ENCODE assay signal across 8 cellular contexts in the genomic region with DNA sequence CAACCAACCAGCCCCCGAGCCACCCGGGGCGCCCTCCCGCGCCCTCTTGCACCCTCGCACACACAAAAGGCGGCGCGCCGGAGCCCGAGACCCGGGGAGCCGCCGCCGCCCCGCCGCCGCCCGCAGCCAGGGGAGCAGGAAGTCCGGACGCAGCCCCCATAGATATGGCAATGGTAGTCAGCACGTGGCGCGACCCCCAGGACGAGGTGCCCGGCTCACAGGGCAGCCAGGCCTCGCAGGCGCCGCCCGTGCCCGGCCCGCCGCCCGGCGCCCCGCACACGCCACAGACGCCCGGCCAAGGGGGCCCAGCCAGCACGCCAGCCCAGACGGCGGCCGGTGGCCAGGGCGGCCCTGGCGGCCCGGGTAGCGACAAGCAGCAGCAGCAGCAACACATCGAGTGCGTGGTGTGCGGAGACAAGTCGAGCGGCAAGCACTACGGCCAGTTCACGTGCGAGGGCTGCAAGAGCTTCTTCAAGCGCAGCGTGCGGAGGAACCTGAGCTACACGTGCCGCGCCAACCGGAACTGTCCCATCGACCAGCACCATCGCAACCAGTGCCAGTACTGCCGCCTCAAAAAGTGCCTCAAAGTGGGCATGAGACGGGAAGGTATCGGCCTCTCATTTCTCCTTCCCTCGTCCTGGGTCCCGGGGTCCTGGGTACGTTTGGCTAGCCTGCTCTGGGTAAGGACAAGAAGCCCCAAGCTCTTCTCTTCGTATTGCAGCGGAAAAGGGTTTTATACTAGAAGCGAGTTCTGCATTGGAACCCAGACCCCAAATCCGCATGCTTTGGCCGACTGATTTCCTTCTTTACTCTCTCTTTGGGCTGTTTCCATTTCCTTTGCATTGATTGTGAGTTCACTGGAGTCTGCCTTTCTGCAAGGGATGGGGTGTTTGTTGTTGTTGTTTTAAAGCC. TPM values are rescaled to one million over a fixed set of nuclear protein-coding genes. Genes with fewer than 3 reads are reported as not detected.
DNase-seq lines count a peak whose midpoint lies in the region; TF ChIP-seq lines count a peak whose summit lies in the region.

No MANE protein-coding gene starts in this region.

- H3K4me3 ChIP-seq in Peyer's patch (peak overlapping the region; percentile 43 to 85 (median 67)), endodermal cell (ENCODE audit: low read length) (peak overlapping the region; percentile 78)

- 2% methylated on average over 30 to 75 of the region's 75 CpGs for WGBS in endodermal cell (ENCODE audit: insufficient coverage in 1 of 2, insufficient read length in 1 of 2), 2 experiments

- H3K9me3 Mint-ChIP-seq in endodermal cell, result peaks cover 1% of the 10 kb centered on the region
- H3K9me3 Mint-ChIP-seq in nephron, result peaks cover 2% of the 10 kb centered on the region

- DNase-seq in NCI-H187 (lab: John Stamatoyannopoulos, UW), result peak; percentile 38 to 70
- DNase-seq in NCI-H187 treated with DMSO at 0.1 percent for 48 hours (lab: John Stamatoyannopoulos, UW), result no peak
- DNase-seq in Peyer's patch, result no peak
- DNase-seq in endodermal cell, result peak; percentile 84
- DNase-seq in activated CD4-positive, CD25-positive, alpha-beta regulatory T cell treated with anti-CD3 and anti-CD28 coated beads, Interleukin-2, amount 50 U/mL, for 72 hours, result no peak
- no peak for DNase-seq in 8988T
- no peak for DNase-seq in midbrain (lab: John Stamatoyannopoulos, UW)

- H3K27ac ChIP-seq in Peyer's patch (peak overlapping the region; percentile 64 to 95 (median 86)), endodermal cell (ENCODE audit: low read depth, low read length) (peak overlapping the region; percentile 82)

- H3K9ac ChIP-seq in endodermal cell (ENCODE audit: extremely low read depth, low read length, poor library complexity, severe bottlenecking), result no peak overlapping the region

- no peaks in the 10 kb centered on the region for H3K9me3 ChIP-seq in Peyer's patch
- H3K9me3 ChIP-seq in endodermal cell (ENCODE audit: control insufficient read depth, low read length), result no peaks in the 10 kb centered on the region

- TF ChIP-seq CTCF in Peyer's patch (IDR thresholded peaks at IDR 0.05) (no peak), endodermal cell (conservative IDR thresholded peaks at IDR 0.05) (no peak), nephron (IDR thresholded peaks at IDR 0.05; ENCODE audit: unreplicated experiment in 3 of 3) (no peak)

- H3K27me3 Mint-ChIP-seq in endodermal cell (ENCODE audit: insufficient read depth) (peaks cover 92% of the 10 kb centered on the region), nephron (ENCODE audit: low read depth) (peaks cover 11% of the 10 kb centered on the region)

- peaks cover 0 to 10% (median 0%) of the 10 kb centered on the region in 3 donors for H3K36me3 ChIP-seq in Peyer's patch
- no peaks in the 10 kb centered on the region for H3K36me3 ChIP-seq in endodermal cell (ENCODE audit: control insufficient read depth, insufficient read depth, low read length)

- H3K4me1 Mint-ChIP-seq in endodermal cell (peaks cover 35% of the 10 kb centered on the region), nephron (peaks cover 20% of the 10 kb centered on the region)

- H3K36me3 Mint-ChIP-seq in endodermal cell (ENCODE audit: low read depth), result no peaks in the 10 kb centered on the region
- peaks cover 56% of the 10 kb centered on the region for H3K36me3 Mint-ChIP-seq in nephron (ENCODE audit: low read depth)

- H3K4me1 ChIP-seq in Peyer's patch (peaks cover 0 to 21% (median 0%) of the 10 kb centered on the region in 4 donors), endodermal cell (ENCODE audit: control insufficient read depth, insufficient read depth, low read length) (no peaks in the 10 kb centered on the region)

- TF ChIP-seq POLR2A in Peyer's patch (IDR thresholded peaks at IDR 0.05), result no peak

- H3K27ac Mint-ChIP-seq in endodermal cell, result no peak overlapping the region
- peak overlapping the region; percentile 99 to 100 (median 99) for H3K27ac Mint-ChIP-seq in nephron

- H3K27me3 ChIP-seq in Peyer's patch (no peaks in the 10 kb centered on the region), endodermal cell (ENCODE audit: control insufficient read depth, insufficient read depth, low read length, poor library complexity, severe bottlenecking) (peaks cover 90% of the 10 kb centered on the region)

- H3K4me3 Mint-ChIP-seq in endodermal cell (peak overlapping the region; percentile 66), nephron (peak overlapping the region; percentile 98 to 99 (median 99))

RNA-seq across cellular contexts. Expression of a gene that starts 1.7 kb away (rescaled TPM):
- total RNA-seq in Peyer's patch (10 to 100 TPM in 3 of 4 donors, 1 to 10 TPM in 1; 7.9 to 20.9 (median 15.3) TPM), endodermal cell (1 to 10 TPM in 1 of 2 donors, under 1 TPM in 1; 0.73 to 3.3 TPM)
- 54.2 TPM for polyA plus RNA-seq in endodermal cell (2013, experiment 1 of 2)
- 40.9 TPM for polyA plus RNA-seq in endodermal cell (2013, experiment 2 of 2)

Comparison
In these comparisons a context has a peak if more than half of its experiments do, and no peak if none do; other contexts are left out.
1. DNase-seq: peak in NCI-H187 (2 of 2) and endodermal cell (single experiment); none in NCI-H187 treated with DMSO at 0.1 percent for 48 hours (single experiment), Peyer's patch (0 of 3), activated CD4-positive, CD25-positive, alpha-beta regulatory T cell treated with anti-CD3 and anti-CD28 coated beads, Interleukin-2, amount 50 U/mL, for 72 hours (single experiment), 8988T (single experiment) and midbrain (single experiment).